Comparison of ENCODE assay signal across 18 cellular contexts in genomic region chr3:81245043-81245442, GRCh38.
"Had no signal": no experiment of that assay in that cellular context is flagged by ENCODE, and none has a peak within 500 bp of the region (broad histone marks: within the 10 kb centered on the region; RNA-seq: fewer than 3 reads in every experiment).

No MANE protein-coding gene starts in this region.

- H3K4me3 ChIP-seq: esophagus squamous epithelium, gastroesophageal sphincter, heart right ventricle, tibial nerve had no signal

- DNase-seq: activated B cell treated with CpG ODN at 0.5 μM for 24 hours; activated CD4-positive, alpha-beta memory T cell treated with anti-CD3 and anti-CD28 coated beads for 36 hours; activated CD4-positive, alpha-beta T cell treated with anti-CD3 and anti-CD28 coated beads for 4 hours; activated naive CD4-positive, alpha-beta T cell treated with anti-CD3 and anti-CD28 coated beads for 36 hours; aorta; effector memory CD8-positive, alpha-beta T cell; esophagus squamous epithelium; heart right ventricle; mesendoderm; naive thymus-derived CD8-positive, alpha-beta T cell; stimulated activated CD4-positive, alpha-beta T cell treated with anti-CD3 and anti-CD28 coated beads, Interleukin-12 subunit alpha, Interleukin-12 subunit beta, amount 100 ng/mL, for 4 hours; stimulated activated CD4-positive, alpha-beta T cell treated with anti-CD3 and anti-CD28 coated beads, Interleukin-1b, Interleukin-23, amount 100 ng/mL, for 48 hours; stimulated activated naive CD8-positive, alpha-beta T cell treated with anti-CD3 and anti-CD28 coated beads, Interleukin-15, Interleukin-2, amounts not matched to agents 100 U/mL and 50 U/mL, for 24 hours; T-cell; T-helper 9 cell had no signal

- ATAC-seq: effector memory CD8-positive, alpha-beta T cell; gastroesophageal sphincter; naive thymus-derived CD8-positive, alpha-beta T cell; SK-N-SH treated with all-trans-retinoic acid at 6 μM for 48 hours; stimulated activated naive CD8-positive, alpha-beta T cell treated with anti-CD3 and anti-CD28 coated beads, Interleukin-15, Interleukin-2, amounts not matched to agents 100 U/mL and 50 U/mL, for 24 hours; T-cell had no signal
